In genomic region chr4:30776451-30776850, GRCh38 we compare ENCODE assay signal across 25 cellular contexts. TPM values are rescaled to one million over a fixed set of nuclear protein-coding genes. Genes with fewer than 3 reads are reported as not detected.
"Had no signal": no experiment of that assay in that cellular context is flagged by ENCODE, and none has a peak within 500 bp of the region (broad histone marks: within the 10 kb centered on the region; RNA-seq: fewer than 3 reads in every experiment).

No MANE protein-coding gene starts in this region.

- H3K9me3 Mint-ChIP-seq: activated B cell treated with CpG ODN at 0.5 μM for 24 hours; activated CD4-positive, alpha-beta memory T cell treated with anti-CD3 and anti-CD28 coated beads for 36 hours; activated CD4-positive, alpha-beta T cell treated with anti-CD3 and anti-CD28 coated beads, Interleukin-2, amount 10 ng/mL, durations not matched to agents 7 days and 5 days; activated naive CD4-positive, alpha-beta T cell treated with anti-CD3 and anti-CD28 coated beads for 36 hours had no signal

- H3K27ac ChIP-seq: breast epithelium, SK-N-MC had no signal

- H3K27me3 ChIP-seq: breast epithelium had no signal

- H3K9me3 ChIP-seq: breast epithelium had no signal

- H3K36me3 ChIP-seq: breast epithelium had no signal

- H3K4me3 Mint-ChIP-seq: activated B cell treated with CpG ODN at 0.5 μM for 24 hours; activated CD4-positive, alpha-beta memory T cell treated with anti-CD3 and anti-CD28 coated beads for 36 hours; activated CD4-positive, alpha-beta T cell treated with anti-CD3 and anti-CD28 coated beads, Interleukin-2, amount 10 ng/mL, durations not matched to agents 7 days and 5 days; activated naive CD4-positive, alpha-beta T cell treated with anti-CD3 and anti-CD28 coated beads for 36 hours; activated naive CD8-positive, alpha-beta T cell; activated T-cell treated with anti-CD3 and anti-CD28 coated beads, Interleukin-2, amount 50 U/mL, for 4 hours; T-cell had no signal

- H3K27me3 Mint-ChIP-seq: activated B cell treated with CpG ODN at 0.5 μM for 24 hours; activated CD4-positive, alpha-beta memory T cell treated with anti-CD3 and anti-CD28 coated beads for 36 hours; activated CD4-positive, alpha-beta T cell treated with anti-CD3 and anti-CD28 coated beads, Interleukin-2, amount 10 ng/mL, durations not matched to agents 7 days and 5 days; activated naive CD8-positive, alpha-beta T cell; T-cell had no signal

- H3K27ac Mint-ChIP-seq: activated B cell treated with CpG ODN at 0.5 μM for 24 hours; activated CD4-positive, alpha-beta memory T cell treated with anti-CD3 and anti-CD28 coated beads for 36 hours; activated CD4-positive, alpha-beta T cell treated with anti-CD3 and anti-CD28 coated beads, Interleukin-2, amount 10 ng/mL, durations not matched to agents 7 days and 5 days; activated naive CD4-positive, alpha-beta T cell treated with anti-CD3 and anti-CD28 coated beads for 36 hours; activated naive CD8-positive, alpha-beta T cell; T-cell had no signal

- H3K4me3 ChIP-seq: breast epithelium, SK-N-MC had no signal

- DNase-seq: activated B cell treated with CpG ODN at 0.5 μM for 24 hours; activated CD4-positive, alpha-beta memory T cell treated with anti-CD3 and anti-CD28 coated beads for 36 hours; activated CD4-positive, alpha-beta T cell treated with anti-CD3 and anti-CD28 coated beads for 1 hour; activated CD4-positive, alpha-beta T cell treated with anti-CD3 and anti-CD28 coated beads, Interleukin-2, amount 10 ng/mL, durations not matched to agents 7 days and 5 days; activated CD8-positive, alpha-beta memory T cell treated with anti-CD3 and anti-CD28 coated beads for 24 hours; activated gamma-delta T cell; activated naive CD4-positive, alpha-beta T cell treated with anti-CD3 and anti-CD28 coated beads for 36 hours; activated T-cell treated with anti-CD3 and anti-CD28 coated beads, Interleukin-2, amount 50 U/mL, for 4 hours; caudate nucleus; KG1; MV-4-11; NCI-H1092 treated with DMSO at 0.1 percent for 48 hours; NCI-H1417 treated with DMSO at 0.1 percent for 48 hours; NCI-H1694; NCI-H2029; NCI-H345; NCI-H510A; NCI-H526 treated with DMSO at 0.1 percent for 48 hours; NCI-H82; T-cell had no signal

- H3K36me3 Mint-ChIP-seq: activated CD4-positive, alpha-beta memory T cell treated with anti-CD3 and anti-CD28 coated beads for 36 hours; activated naive CD8-positive, alpha-beta T cell; T-cell had no signal

- H3K4me1 Mint-ChIP-seq: activated B cell treated with CpG ODN at 0.5 μM for 24 hours; activated CD4-positive, alpha-beta T cell treated with anti-CD3 and anti-CD28 coated beads, Interleukin-2, amount 10 ng/mL, durations not matched to agents 7 days and 5 days; T-cell had no signal

- H3K4me1 ChIP-seq: breast epithelium had no signal

RNA-seq across cellular contexts. Expression of gene PCDH7, which starts 56.3 kb away (rescaled TPM):
- total RNA-seq: activated B cell treated with CpG ODN at 0.5 μM for 24 hours; activated CD4-positive, alpha-beta memory T cell treated with anti-CD3 and anti-CD28 coated beads for 36 hours; activated CD4-positive, alpha-beta T cell treated with anti-CD3 and anti-CD28 coated beads, Interleukin-2, amount 10 ng/mL, durations not matched to agents 7 days and 5 days; activated naive CD4-positive, alpha-beta T cell treated with anti-CD3 and anti-CD28 coated beads for 36 hours; OCI-LY7; T-helper 2 cell treated with Interferon-gamma antibody and Interleukin-4, amounts not matched to agents 100 ng/mL and 5 ng/mL, for 36 hours had no signal
